ENCODE assay signal across 24 cellular contexts in genomic region chr6:113830140-113830539, GRCh38.
"Had no signal": no experiment of that assay in that cellular context is flagged by ENCODE, and none has a peak within 500 bp of the region (broad histone marks: within the 10 kb centered on the region; RNA-seq: fewer than 3 reads in every experiment).

No MANE protein-coding gene starts in this region.

- H3K27ac ChIP-seq: gastroesophageal sphincter, left lung, lower lobe of right lung, neutrophil, right atrium auricular region, suprapubic skin, tibial artery, VCaP had no signal

- H3K4me3 ChIP-seq: gastroesophageal sphincter, left lung, lower lobe of right lung, right atrium auricular region, suprapubic skin, tibial artery had no signal

- H3K27me3 ChIP-seq: gastroesophageal sphincter, left lung, neutrophil, right atrium auricular region, suprapubic skin, tibial artery had no signal

- H3K4me1 ChIP-seq: left lung, lower lobe of right lung had no signal

- DNase-seq: activated CD4-positive, alpha-beta memory T cell treated with anti-CD3 and anti-CD28 coated beads for 36 hours; activated CD4-positive, alpha-beta T cell treated with anti-CD3 and anti-CD28 coated beads for 48 hours; activated CD8-positive, alpha-beta memory T cell treated with anti-CD3 and anti-CD28 coated beads, Interleukin-2, amount 50 U/mL, for 48 hours; activated gamma-delta T cell treated with Interleukin-2 at 50 U/mL for 16 hours; activated naive CD8-positive, alpha-beta T cell treated with anti-CD3 and anti-CD28 coated beads, Interleukin-2, amount 50 U/mL, for 24 hours; activated T-cell treated with anti-CD3 and anti-CD28 coated beads, Interleukin-2, amount 50 U/mL, for 24 hours; cortex of kidney; effector memory CD8-positive, alpha-beta T cell; hypothalamus; immature natural killer cell; left lung; lower lobe of right lung; mesendoderm; stimulated activated CD4-positive, alpha-beta T cell treated with anti-CD3 and anti-CD28 coated beads, Interleukin-15, amount 100 ng/mL, for 24 hours; stimulated activated CD4-positive, alpha-beta T cell treated with anti-CD3 and anti-CD28 coated beads, Interleukin-2, amount 100 ng/mL, for 24 hours; stimulated activated naive CD4-positive, alpha-beta T cell; T-helper 9 cell; tibial artery had no signal

- ATAC-seq: activated naive CD8-positive, alpha-beta T cell treated with anti-CD3 and anti-CD28 coated beads, Interleukin-2, amount 50 U/mL, for 24 hours; activated T-helper 17 cell treated with anti-CD3 and anti-CD28 coated beads, Interleukin-2, amount 50 U/mL, for 72 hours; effector memory CD8-positive, alpha-beta T cell; gastroesophageal sphincter; left lung; lower lobe of right lung had no signal

- H3K9me3 ChIP-seq: gastroesophageal sphincter, left lung, lower lobe of right lung, neutrophil, right atrium auricular region, suprapubic skin, tibial artery had no signal

- H3K36me3 ChIP-seq: gastroesophageal sphincter, left lung, lower lobe of right lung, neutrophil, right atrium auricular region, suprapubic skin, tibial artery had no signal
